24 cellular contexts compared by ENCODE assay signal in genomic region chr9:89558948-89559347, GRCh38.
"Had no signal": no experiment of that assay in that cellular context is flagged by ENCODE, and none has a peak within 500 bp of the region (broad histone marks: within the 10 kb centered on the region; RNA-seq: fewer than 3 reads in every experiment).

No MANE protein-coding gene starts in this region.

- H2AFZ ChIP-seq: neural progenitor cell had no signal

- H3K9me3 ChIP-seq: left ventricle myocardium inferior, mucosa of descending colon, ovary, spleen, stomach, testis, thyroid gland, upper lobe of right lung had no signal

- DNase-seq: head of caudate nucleus; hypothalamus; immature natural killer cell; kidney; left colon; left ventricle myocardium inferior; midbrain; mucosa of descending colon; naive thymus-derived CD4-positive, alpha-beta T cell; nephron progenitor cell; ovary; right cardiac atrium; spleen; stimulated activated CD4-positive, alpha-beta T cell treated with anti-CD3 and anti-CD28 coated beads, Interleukin-4, amount 100 ng/mL, for 24 hours; stimulated activated naive CD8-positive, alpha-beta T cell treated with anti-CD3 and anti-CD28 coated beads, Interleukin-15, Interleukin-2, amounts not matched to agents 100 U/mL and 50 U/mL, for 24 hours; stomach; testis; thyroid gland; upper lobe of right lung had no signal

- ATAC-seq: left colon; mucosa of descending colon; naive thymus-derived CD4-positive, alpha-beta T cell; right cardiac atrium; sciatic nerve; stimulated activated effector memory CD8-positive, alpha-beta T cell treated with anti-CD3 and anti-CD28 coated beads, Interleukin-12 subunit alpha, Interleukin-12 subunit beta, amount 100 ng/mL, for 72 hours; stimulated activated naive CD8-positive, alpha-beta T cell treated with anti-CD3 and anti-CD28 coated beads, Interleukin-15, Interleukin-2, amounts not matched to agents 100 U/mL and 50 U/mL, for 24 hours; upper lobe of right lung had no signal

- H3K4me3 ChIP-seq: left ventricle myocardium inferior, lung, mucosa of descending colon, neural progenitor cell, ovary, skin epidermis, spleen, stomach, testis, thyroid gland, upper lobe of right lung had no signal

- H3K4me1 ChIP-seq: left ventricle myocardium inferior, neural progenitor cell, testis had no signal

- H3K9ac ChIP-seq: neural progenitor cell had no signal

- H3K36me3 ChIP-seq: left ventricle myocardium inferior, neural progenitor cell, ovary, spleen, stomach, thyroid gland, upper lobe of right lung had no signal

- H3K27ac ChIP-seq: left ventricle myocardium inferior, neural progenitor cell, ovary, skin epidermis, stomach, testis, thyroid gland, upper lobe of right lung had no signal

- H3K4me2 ChIP-seq: neural progenitor cell had no signal

- H3K27me3 ChIP-seq: neural progenitor cell, ovary, spleen, stomach, testis, thyroid gland, upper lobe of right lung had no signal
